ENCODE assay signal across 12 cellular contexts in genomic region chr12:121770802-121771625, GRCh38.
"Had no signal": no experiment of that assay in that cellular context is flagged by ENCODE, and none has a peak within 500 bp of the region (broad histone marks: within the 10 kb centered on the region; RNA-seq: fewer than 3 reads in every experiment).

No MANE protein-coding gene starts in this region.

- H3K9me3 Mint-ChIP-seq: activated CD4-positive, alpha-beta memory T cell treated with anti-CD3 and anti-CD28 coated beads for 36 hours; activated naive CD8-positive, alpha-beta T cell treated with anti-CD3 and anti-CD28 coated beads, Interleukin-2, amount 10 ng/mL, durations not matched to agents 7 days and 5 days; activated T-cell treated with anti-CD3 and anti-CD28 coated beads, Interleukin-2, amount 50 U/mL, for 72 hours; memory B cell; neural crest cell; stimulated activated effector memory CD8-positive, alpha-beta T cell treated with anti-CD3 and anti-CD28 coated beads, Interleukin-12 subunit alpha, Interleukin-12 subunit beta, amount 100 ng/mL, for 72 hours had no signal

- H3K36me3 ChIP-seq: tibial nerve had no signal

- H3K27me3 Mint-ChIP-seq: activated CD4-positive, alpha-beta memory T cell treated with anti-CD3 and anti-CD28 coated beads for 36 hours; activated naive CD8-positive, alpha-beta T cell treated with anti-CD3 and anti-CD28 coated beads, Interleukin-2, amount 10 ng/mL, durations not matched to agents 7 days and 5 days; memory B cell had no signal

- H3K4me3 ChIP-seq: tibial nerve had no signal

- H3K36me3 Mint-ChIP-seq: activated CD4-positive, alpha-beta memory T cell treated with anti-CD3 and anti-CD28 coated beads for 36 hours; activated naive CD8-positive, alpha-beta T cell treated with anti-CD3 and anti-CD28 coated beads, Interleukin-2, amount 10 ng/mL, durations not matched to agents 7 days and 5 days; memory B cell had no signal

- ATAC-seq: activated T-cell treated with anti-CD3 and anti-CD28 coated beads, Interleukin-2, amount 50 U/mL, for 72 hours; left lobe of liver; right cardiac atrium; stimulated activated effector memory CD8-positive, alpha-beta T cell treated with anti-CD3 and anti-CD28 coated beads, Interleukin-12 subunit alpha, Interleukin-12 subunit beta, amount 100 ng/mL, for 72 hours had no signal

- H3K4me3 Mint-ChIP-seq: activated CD4-positive, alpha-beta memory T cell treated with anti-CD3 and anti-CD28 coated beads for 36 hours; activated naive CD8-positive, alpha-beta T cell treated with anti-CD3 and anti-CD28 coated beads, Interleukin-2, amount 10 ng/mL, durations not matched to agents 7 days and 5 days; activated T-cell treated with anti-CD3 and anti-CD28 coated beads, Interleukin-2, amount 50 U/mL, for 72 hours; memory B cell; neural crest cell; stimulated activated effector memory CD8-positive, alpha-beta T cell treated with anti-CD3 and anti-CD28 coated beads, Interleukin-12 subunit alpha, Interleukin-12 subunit beta, amount 100 ng/mL, for 72 hours had no signal

- H3K27ac ChIP-seq: parathyroid adenoma had no signal

- H3K27me3 ChIP-seq: tibial nerve had no signal

- H3K9me3 ChIP-seq: tibial nerve had no signal

- DNase-seq: activated CD4-positive, alpha-beta memory T cell treated with anti-CD3 and anti-CD28 coated beads for 36 hours; activated gamma-delta T cell treated with Interleukin-2 at 50 U/mL for 16 hours; activated naive CD8-positive, alpha-beta T cell treated with anti-CD3 and anti-CD28 coated beads, Interleukin-2, amount 10 ng/mL, durations not matched to agents 7 days and 5 days; activated T-cell treated with anti-CD3 and anti-CD28 coated beads, Interleukin-2, amount 50 U/mL, for 72 hours; anterior cingulate cortex had no signal

- H3K27ac Mint-ChIP-seq: activated CD4-positive, alpha-beta memory T cell treated with anti-CD3 and anti-CD28 coated beads for 36 hours; activated naive CD8-positive, alpha-beta T cell treated with anti-CD3 and anti-CD28 coated beads, Interleukin-2, amount 10 ng/mL, durations not matched to agents 7 days and 5 days; memory B cell had no signal
